In genomic region chr14:44846232-44846824, GRCh38 we compare ENCODE assay signal across 8 cellular contexts.
DNase-seq lines count a peak whose midpoint lies in the region; ATAC-seq and TF ChIP-seq lines count a peak whose summit lies in the region.

No MANE protein-coding gene starts in this region.

- no peaks in the 10 kb centered on the region for H3K9me3 ChIP-seq in adipocyte (ENCODE audit: control insufficient read depth, low read length)
- no peaks in the 10 kb centered on the region for H3K9me3 ChIP-seq in tibial nerve

- H3K27ac Mint-ChIP-seq in activated CD8-positive, alpha-beta memory T cell treated with anti-CD3 and anti-CD28 coated beads, Interleukin-2, amount 10 ng/mL, durations not matched to agents 7 days and 5 days, result no peak overlapping the region

- 24 to 25% methylated on average over 4 of the region's 4 CpGs for WGBS in tibial nerve, 2 donors

- H3K27me3 ChIP-seq in adipocyte (replicated peaks; ENCODE audit: control insufficient read depth, insufficient read depth, low read length) (no peaks in the 10 kb centered on the region), tibial nerve (no peaks in the 10 kb centered on the region)

- no peaks in the 10 kb centered on the region for H3K9me3 Mint-ChIP-seq in activated CD8-positive, alpha-beta memory T cell treated with anti-CD3 and anti-CD28 coated beads, Interleukin-2, amount 10 ng/mL, durations not matched to agents 7 days and 5 days (ENCODE audit: low read depth)

- H3K4me1 ChIP-seq in adipocyte (ENCODE audit: control insufficient read depth, insufficient read depth, low read length), result peaks cover 6% of the 10 kb centered on the region
- H3K4me1 ChIP-seq in tibial nerve, result no peaks in the 10 kb centered on the region

- TF ChIP-seq EP300 in tibial nerve (IDR thresholded peaks at IDR 0.05), result no peak

- ATAC-seq in HG02678 (IDR thresholded peaks at IDR 0.05; ENCODE audit: unreplicated experiment), result peak; percentile 72
- ATAC-seq in activated CD8-positive, alpha-beta memory T cell treated with anti-CD3 and anti-CD28 coated beads, Interleukin-2, amount 10 ng/mL, durations not matched to agents 7 days and 5 days, result no peak

- DNase-seq in AG08396 (ENCODE audit: low spot score) (peak; percentile 47), GM10266 (ENCODE audit: extremely low spot score) (peak; percentile 48), NCI-H2029 treated with DMSO at 0.1 percent for 48 hours (lab: John Stamatoyannopoulos, UW) (peak; percentile 82), adipocyte (ENCODE audit: low read depth) (peak; percentile 74), inferior parietal cortex (ENCODE audit: extremely low spot score) (peak; percentile 82), tibial nerve (ENCODE audit: low spot score in 2 of 2) (peak in 1 of 2 donors; percentile 8)
- DNase-seq in activated CD8-positive, alpha-beta memory T cell treated with anti-CD3 and anti-CD28 coated beads, Interleukin-2, amount 10 ng/mL, durations not matched to agents 7 days and 5 days, result no peak

- peak; percentile 87 for TF ChIP-seq CTCF in GM10266 (IDR thresholded peaks at IDR 0.05; ENCODE audit: control insufficient read depth, insufficient read depth, low read depth, missing control alignments)
- peak; percentile 62 to 81 (median 75) for TF ChIP-seq CTCF in tibial nerve (IDR thresholded peaks at IDR 0.05)

- no peak overlapping the region for H3K4me3 Mint-ChIP-seq in activated CD8-positive, alpha-beta memory T cell treated with anti-CD3 and anti-CD28 coated beads, Interleukin-2, amount 10 ng/mL, durations not matched to agents 7 days and 5 days

- TF ChIP-seq POLR2A in tibial nerve (IDR thresholded peaks at IDR 0.05), result no peak

- H3K4me1 Mint-ChIP-seq in activated CD8-positive, alpha-beta memory T cell treated with anti-CD3 and anti-CD28 coated beads, Interleukin-2, amount 10 ng/mL, durations not matched to agents 7 days and 5 days, result no peaks in the 10 kb centered on the region

- H3K36me3 Mint-ChIP-seq in activated CD8-positive, alpha-beta memory T cell treated with anti-CD3 and anti-CD28 coated beads, Interleukin-2, amount 10 ng/mL, durations not matched to agents 7 days and 5 days, result no peaks in the 10 kb centered on the region

- H3K27me3 Mint-ChIP-seq in activated CD8-positive, alpha-beta memory T cell treated with anti-CD3 and anti-CD28 coated beads, Interleukin-2, amount 10 ng/mL, durations not matched to agents 7 days and 5 days, result peaks cover 3% of the 10 kb centered on the region

- H3K4me3 ChIP-seq in adipocyte (ENCODE audit: low read length) (no peak overlapping the region), tibial nerve (no peak overlapping the region)

- CTCF ChIA-PET in activated CD8-positive, alpha-beta memory T cell treated with anti-CD3 and anti-CD28 coated beads, Interleukin-2, amount 10 ng/mL, durations not matched to agents 7 days and 5 days (lab: Charles Lee), result interaction anchor here (0.7 to 1.6 kb wide), 8 partner anchors 11 to 113 kb away, joined by 3 to 6 read pairs (median 3); no protein-coding TSS in a partner anchor

- H3K9ac ChIP-seq in adipocyte (ENCODE audit: low read length), result no peak overlapping the region

- H3K36me3 ChIP-seq in adipocyte (ENCODE audit: control insufficient read depth, insufficient read depth, low read length, severe bottlenecking) (no peaks in the 10 kb centered on the region), tibial nerve (no peaks in the 10 kb centered on the region)

- H3K27ac ChIP-seq in tibial nerve, result no peak overlapping the region
